In genomic region chr2:227565080-227565479, GRCh38 we compare ENCODE assay signal across 26 cellular contexts. TPM values are rescaled to one million over a fixed set of nuclear protein-coding genes. Genes with fewer than 3 reads are reported as not detected.
DNase-seq lines count a peak whose midpoint lies in the region; ATAC-seq and TF ChIP-seq lines count a peak whose summit lies in the region.
"Had no signal": no experiment of that assay in that cellular context is flagged by ENCODE, and none has a peak within 500 bp of the region (broad histone marks: within the 10 kb centered on the region; RNA-seq: fewer than 3 reads in every experiment).

No MANE protein-coding gene starts in this region.

- no peaks in the 10 kb centered on the region for H3K27me3 ChIP-seq in CD8-positive, alpha-beta memory T cell (ENCODE audit: insufficient read depth, low read length, poor library complexity, severe bottlenecking)
- no peaks in the 10 kb centered on the region for H3K27me3 ChIP-seq in A673 (replicated peaks; ENCODE audit: insufficient read depth, low read depth, low read length, poor library complexity)
- H3K27me3 ChIP-seq: SJCRH30 had no signal

- ATAC-seq in activated naive CD8-positive, alpha-beta T cell treated with anti-CD3 and anti-CD28 coated beads, Interleukin-2, amount 50 U/mL, for 24 hours: no peak
- no peak for ATAC-seq in memory B cell (ENCODE audit: low read depth)
- ATAC-seq: Right ventricle myocardium inferior, SK-N-SH treated with all-trans-retinoic acid at 6 μM for 48 hours had no signal

- TF ChIP-seq CTCF in GM10248 (IDR thresholded peaks at IDR 0.05; ENCODE audit: control extremely low read depth, extremely low read depth, low read depth, missing control alignments): no peak
- no peak for TF ChIP-seq CTCF in A673 (conservative IDR thresholded peaks at IDR 0.05; ENCODE audit: low read depth, low read length)

- H3K9me3 Mint-ChIP-seq in activated naive CD8-positive, alpha-beta T cell (ENCODE audit: low read depth): no peaks in the 10 kb centered on the region
- H3K9me3 Mint-ChIP-seq in activated naive CD8-positive, alpha-beta T cell treated with anti-CD3 and anti-CD28 coated beads, Interleukin-2, amount 50 U/mL, for 24 hours: no peaks in the 10 kb centered on the region
- H3K9me3 Mint-ChIP-seq in CD8-positive, alpha-beta memory T cell: no peaks in the 10 kb centered on the region
- no peaks in the 10 kb centered on the region for H3K9me3 Mint-ChIP-seq in memory B cell
- H3K9me3 Mint-ChIP-seq: H9 had no signal

- peak overlapping the region; percentile 30 for H3K27ac Mint-ChIP-seq in activated naive CD8-positive, alpha-beta T cell
- no peak overlapping the region for H3K27ac Mint-ChIP-seq in activated naive CD8-positive, alpha-beta T cell treated with anti-CD3 and anti-CD28 coated beads, Interleukin-2, amount 50 U/mL, for 24 hours
- H3K27ac Mint-ChIP-seq in CD8-positive, alpha-beta memory T cell: peak overlapping the region in 5 of 8 donors; percentile 28 to 81 (median 54)
- peak overlapping the region; percentile 10 for H3K27ac Mint-ChIP-seq in memory B cell

- peaks cover 5% of the 10 kb centered on the region for H3K4me1 Mint-ChIP-seq in activated naive CD8-positive, alpha-beta T cell (ENCODE audit: low read depth)
- no peaks in the 10 kb centered on the region for H3K4me1 Mint-ChIP-seq in activated naive CD8-positive, alpha-beta T cell treated with anti-CD3 and anti-CD28 coated beads, Interleukin-2, amount 50 U/mL, for 24 hours
- H3K4me1 Mint-ChIP-seq in CD8-positive, alpha-beta memory T cell: no peaks in the 10 kb centered on the region
- no peaks in the 10 kb centered on the region for H3K4me1 Mint-ChIP-seq in memory B cell

- peaks cover 3% of the 10 kb centered on the region for H3K36me3 Mint-ChIP-seq in activated naive CD8-positive, alpha-beta T cell
- H3K36me3 Mint-ChIP-seq in activated naive CD8-positive, alpha-beta T cell treated with anti-CD3 and anti-CD28 coated beads, Interleukin-2, amount 50 U/mL, for 24 hours (ENCODE audit: low read depth): peaks cover 16% of the 10 kb centered on the region
- H3K36me3 Mint-ChIP-seq in CD8-positive, alpha-beta memory T cell: peaks cover 0 to 10% (median 8%) of the 10 kb centered on the region in 3 donors
- H3K36me3 Mint-ChIP-seq in memory B cell: no peaks in the 10 kb centered on the region

- DNase-seq in activated naive CD8-positive, alpha-beta T cell treated with anti-CD3 and anti-CD28 coated beads, Interleukin-2, amount 50 U/mL, for 24 hours: no peak
- DNase-seq in CD8-positive, alpha-beta memory T cell: no peak
- DNase-seq in memory B cell (ENCODE audit: low spot score in 2 of 2): no peak
- no peak for DNase-seq in GM10248 (ENCODE audit: extremely low spot score)
- DNase-seq in activated T-cell treated with anti-CD3 and anti-CD28 coated beads, Interleukin-2, amount 50 U/mL, for 1 hour: no peak
- no peak for DNase-seq in A673 (ENCODE audit: low spot score)
- DNase-seq: C1 segment of cervical spinal cord; DMS53; GM23248; H9; IMR-90; KG1; MM.1S; NCI-H2029; NCI-H446 treated with DMSO at 0.1 percent for 48 hours; NCI-H526; NCI-H82; NK-92 treated with Interleukin-12 subunit alpha and Interleukin-12 subunit beta, amount 100 ng/mL, for 24 hours; PC-9; SJCRH30 had no signal

- intact Hi-C loops in A673 (cut with micrococcal nuclease; ENCODE audit: unreplicated experiment): no loop called here

- H3K4me1 ChIP-seq in CD8-positive, alpha-beta memory T cell (ENCODE audit: insufficient read depth, low read length): no peaks in the 10 kb centered on the region
- H3K4me1 ChIP-seq in A673 (ENCODE audit: insufficient read depth, low read length, poor library complexity, severe bottlenecking): no peaks in the 10 kb centered on the region
- H3K4me1 ChIP-seq: SJCRH30 had no signal

- H3K27ac ChIP-seq in CD8-positive, alpha-beta memory T cell (ENCODE audit: low read depth, low read length): no peak overlapping the region
- H3K27ac ChIP-seq in A673 (ENCODE audit: low read depth, low read length, poor library complexity, severe bottlenecking): no peak overlapping the region
- H3K27ac ChIP-seq: GM23248, PC-9, SJCRH30 had no signal

- H3K4me3 ChIP-seq in CD8-positive, alpha-beta memory T cell (ENCODE audit: low read length): no peak overlapping the region
- no peak overlapping the region for H3K4me3 ChIP-seq in A673 (ENCODE audit: low read depth, low read length, poor library complexity, severe bottlenecking)
- H3K4me3 ChIP-seq: GM23248, PC-9, SJCRH30 had no signal

- no peaks in the 10 kb centered on the region for H3K27me3 Mint-ChIP-seq in activated naive CD8-positive, alpha-beta T cell
- H3K27me3 Mint-ChIP-seq in activated naive CD8-positive, alpha-beta T cell treated with anti-CD3 and anti-CD28 coated beads, Interleukin-2, amount 50 U/mL, for 24 hours: no peaks in the 10 kb centered on the region
- peaks cover 0 to 4% of the 10 kb centered on the region in 2 donors for H3K27me3 Mint-ChIP-seq in CD8-positive, alpha-beta memory T cell
- no peaks in the 10 kb centered on the region for H3K27me3 Mint-ChIP-seq in memory B cell

- CTCF ChIA-PET in CD8-positive, alpha-beta memory T cell (lab: Charles Lee): no interaction called here
- CTCF ChIA-PET in GM10248 (lab: Yijun Ruan, JAX) (interaction anchor here (3.3 kb wide), 1 partner anchor 11 kb away, joined by 20 read pairs; no protein-coding TSS in a partner anchor), A673 (lab: Charles Lee) (no interaction called here)

- no peaks in the 10 kb centered on the region for H3K36me3 ChIP-seq in CD8-positive, alpha-beta memory T cell (ENCODE audit: insufficient read depth, low read length)
- H3K36me3 ChIP-seq in A673 (ENCODE audit: insufficient read depth, low read length, poor library complexity, severe bottlenecking): no peaks in the 10 kb centered on the region
- H3K36me3 ChIP-seq: SJCRH30 had no signal

- H3K4me3 Mint-ChIP-seq in activated naive CD8-positive, alpha-beta T cell: no peak overlapping the region
- no peak overlapping the region for H3K4me3 Mint-ChIP-seq in activated naive CD8-positive, alpha-beta T cell treated with anti-CD3 and anti-CD28 coated beads, Interleukin-2, amount 50 U/mL, for 24 hours
- no peak overlapping the region for H3K4me3 Mint-ChIP-seq in CD8-positive, alpha-beta memory T cell
- no peak overlapping the region for H3K4me3 Mint-ChIP-seq in memory B cell
- H3K4me3 Mint-ChIP-seq: H9 had no signal

- no peaks in the 10 kb centered on the region for H3K9me3 ChIP-seq in CD8-positive, alpha-beta memory T cell (ENCODE audit: low read length)
- H3K9me3 ChIP-seq in A673 (ENCODE audit: low read depth, low read length, poor library complexity, severe bottlenecking): no peaks in the 10 kb centered on the region
- H3K9me3 ChIP-seq: SJCRH30 had no signal

- no TSS peak for BruUV-seq in A673 (replicated peaks; lab: Mats Ljungman, UMichigan)

- POLR2A ChIA-PET in CD8-positive, alpha-beta memory T cell (lab: Charles Lee): no interaction called here
- POLR2A ChIA-PET in GM10248 (lab: Yijun Ruan, JAX): no interaction called here
- POLR2A ChIA-PET in A673 (lab: Charles Lee; ENCODE audit: low non-redundant PET): no interaction called here

RNA-seq across cellular contexts. Expression of gene SCYGR2, which starts 33.6 kb away (rescaled TPM):
- not detected for total RNA-seq in CD8-positive, alpha-beta memory T cell
- not detected for polyA plus RNA-seq in CD8-positive, alpha-beta memory T cell
- total RNA-seq in A673 (2021): not detected in 2 replicates
- total RNA-seq: Daoy, G401, GM23248, H9, IMR-90, PC-9, Right ventricle myocardium inferior, RPMI7951, SJCRH30 had no signal
- polyA plus RNA-seq: GM23248, IMR-90 had no signal

RNA-seq across cellular contexts. Expression of gene SCYGR3, which starts 49.6 kb away (rescaled TPM):
- total RNA-seq in CD8-positive, alpha-beta memory T cell: not detected
- not detected for polyA plus RNA-seq in CD8-positive, alpha-beta memory T cell
- total RNA-seq in A673 (2021): not detected in 2 replicates
- total RNA-seq: Daoy, G401, GM23248, H9, IMR-90, PC-9, Right ventricle myocardium inferior, RPMI7951, SJCRH30 had no signal
- polyA plus RNA-seq: GM23248, IMR-90 had no signal

RNA-seq across cellular contexts. Expression of gene SCYGR4, which starts 52.2 kb away (rescaled TPM):
- total RNA-seq in CD8-positive, alpha-beta memory T cell: not detected
- polyA plus RNA-seq in CD8-positive, alpha-beta memory T cell: not detected
- total RNA-seq in A673 (2021): not detected in 2 replicates
- total RNA-seq: Daoy, G401, GM23248, H9, IMR-90, PC-9, Right ventricle myocardium inferior, RPMI7951, SJCRH30 had no signal
- polyA plus RNA-seq: GM23248, IMR-90 had no signal
